ENCODE assay signal across 1 cellular context in the genomic region with DNA sequence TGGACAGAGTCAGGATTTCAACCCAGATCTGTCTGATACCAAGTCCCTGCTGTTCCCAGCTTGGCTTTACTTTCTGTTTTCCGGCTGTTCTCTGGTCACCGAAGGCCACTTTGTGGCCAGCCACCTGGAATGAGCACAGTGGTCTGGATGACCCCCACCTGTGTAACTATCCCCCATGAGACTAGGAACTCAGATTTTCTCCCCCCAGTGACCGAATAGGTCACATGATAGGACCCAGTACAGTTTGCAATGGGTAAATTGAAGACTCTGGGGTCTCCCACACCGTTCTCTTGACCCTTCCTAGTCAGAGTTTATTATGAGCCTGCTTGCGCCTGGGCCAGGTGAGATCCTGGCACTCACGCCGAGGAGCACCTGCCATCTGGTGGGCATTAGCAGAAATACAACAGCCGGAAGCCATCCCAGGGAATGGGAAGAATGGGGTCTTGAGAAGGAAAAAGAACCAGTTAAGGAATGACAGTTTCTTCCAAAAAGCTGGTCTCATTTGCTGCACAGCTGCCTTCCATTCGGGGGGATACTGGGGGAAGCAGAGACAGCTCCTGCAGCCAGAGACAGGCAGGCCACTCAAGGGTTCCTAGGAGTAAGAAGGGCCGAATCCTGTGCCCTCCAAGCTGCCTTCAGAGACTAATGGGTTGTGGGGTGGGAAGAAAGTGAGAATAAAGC.
TF ChIP-seq lines count a peak whose summit lies in the region.

No MANE protein-coding gene starts in this region.

TF ChIP-seq in HepG2, 621 proteins besides CTCF, POLR2A, EP300 and RAD21 (continued from another document and continues in another):
- TF ChIP-seq, protein P1, sequence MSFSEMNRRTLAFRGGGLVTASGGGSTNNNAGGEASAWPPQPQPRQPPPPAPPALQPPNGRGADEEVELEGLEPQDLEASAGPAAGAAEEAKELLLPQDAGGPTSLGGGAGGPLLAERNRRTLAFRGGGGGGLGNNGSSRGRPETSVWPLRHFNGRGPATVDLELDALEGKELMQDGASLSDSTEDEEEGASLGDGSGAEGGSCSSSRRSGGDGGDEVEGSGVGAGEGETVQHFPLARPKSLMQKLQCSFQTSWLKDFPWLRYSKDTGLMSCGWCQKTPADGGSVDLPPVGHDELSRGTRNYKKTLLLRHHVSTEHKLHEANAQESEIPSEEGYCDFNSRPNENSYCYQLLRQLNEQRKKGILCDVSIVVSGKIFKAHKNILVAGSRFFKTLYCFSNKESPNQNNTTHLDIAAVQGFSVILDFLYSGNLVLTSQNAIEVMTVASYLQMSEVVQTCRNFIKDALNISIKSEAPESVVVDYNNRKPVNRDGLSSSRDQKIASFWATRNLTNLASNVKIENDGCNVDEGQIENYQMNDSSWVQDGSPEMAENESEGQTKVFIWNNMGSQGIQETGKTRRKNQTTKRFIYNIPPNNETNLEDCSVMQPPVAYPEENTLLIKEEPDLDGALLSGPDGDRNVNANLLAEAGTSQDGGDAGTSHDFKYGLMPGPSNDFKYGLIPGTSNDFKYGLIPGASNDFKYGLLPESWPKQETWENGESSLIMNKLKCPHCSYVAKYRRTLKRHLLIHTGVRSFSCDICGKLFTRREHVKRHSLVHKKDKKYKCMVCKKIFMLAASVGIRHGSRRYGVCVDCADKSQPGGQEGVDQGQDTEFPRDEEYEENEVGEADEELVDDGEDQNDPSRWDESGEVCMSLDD (CRISPR knock-in tag; IDR thresholded peaks at IDR 0.05; ENCODE audit: borderline replicate concordance) = no peak
- TF ChIP-seq ZNF567 (CRISPR knock-in tag; IDR thresholded peaks at IDR 0.05; ENCODE audit: borderline replicate concordance) (no peak), ZNF75D (CRISPR knock-in tag; IDR thresholded peaks at IDR 0.05; ENCODE audit: borderline replicate concordance) (0 out of 2 replicates have a peak, but pooled peaks have one; percentile 30), ZNF441 (CRISPR knock-in tag; IDR thresholded peaks at IDR 0.05; ENCODE audit: borderline replicate concordance) (no peak), HES4 (CRISPR knock-in tag; IDR thresholded peaks at IDR 0.05; ENCODE audit: borderline replicate concordance) (no peak), FOXA3 (CRISPR knock-in tag; IDR thresholded peaks at IDR 0.05) (peak; percentile 42; the same call in 1 of the 2 replicates), ZNF207 (IDR thresholded peaks at IDR 0.05; ENCODE audit: borderline replicate concordance) (no peak), FOSL2 (CRISPR knock-in tag; IDR thresholded peaks at IDR 0.05) (peak; percentile 31; the same call in 1 of the 2 replicates), ZNF552 (CRISPR knock-in tag; IDR thresholded peaks at IDR 0.05; ENCODE audit: borderline replicate concordance) (no peak), SRY (CRISPR knock-in tag; IDR thresholded peaks at IDR 0.05) (no peak), ZFP37 (CRISPR knock-in tag; IDR thresholded peaks at IDR 0.05; ENCODE audit: borderline replicate concordance) (no peak), ZNF747 (CRISPR knock-in tag; IDR thresholded peaks at IDR 0.05; ENCODE audit: borderline replicate concordance) (no peak; the same call in 1 of the 2 replicates), HOXA5 (CRISPR knock-in tag; IDR thresholded peaks at IDR 0.05) (no peak), SAP130 (CRISPR knock-in tag; IDR thresholded peaks at IDR 0.05; ENCODE audit: low read depth) (peak; percentile 32; the same call in 1 of the 2 replicates), ERF (CRISPR knock-in tag; IDR thresholded peaks at IDR 0.05) (no peak), FOXM1 (CRISPR knock-in tag; IDR thresholded peaks at IDR 0.05) (no peak)
- TF ChIP-seq, protein P2, sequence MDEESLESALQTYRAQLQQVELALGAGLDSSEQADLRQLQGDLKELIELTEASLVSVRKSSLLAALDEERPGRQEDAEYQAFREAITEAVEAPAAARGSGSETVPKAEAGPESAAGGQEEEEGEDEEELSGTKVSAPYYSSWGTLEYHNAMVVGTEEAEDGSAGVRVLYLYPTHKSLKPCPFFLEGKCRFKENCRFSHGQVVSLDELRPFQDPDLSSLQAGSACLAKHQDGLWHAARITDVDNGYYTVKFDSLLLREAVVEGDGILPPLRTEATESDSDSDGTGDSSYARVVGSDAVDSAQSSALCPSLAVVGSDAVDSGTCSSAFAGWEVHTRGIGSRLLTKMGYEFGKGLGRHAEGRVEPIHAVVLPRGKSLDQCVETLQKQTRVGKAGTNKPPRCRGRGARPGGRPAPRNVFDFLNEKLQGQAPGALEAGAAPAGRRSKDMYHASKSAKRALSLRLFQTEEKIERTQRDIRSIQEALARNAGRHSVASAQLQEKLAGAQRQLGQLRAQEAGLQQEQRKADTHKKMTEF (CRISPR knock-in tag; IDR thresholded peaks at IDR 0.05) = no peak
- TF ChIP-seq, protein P3, sequence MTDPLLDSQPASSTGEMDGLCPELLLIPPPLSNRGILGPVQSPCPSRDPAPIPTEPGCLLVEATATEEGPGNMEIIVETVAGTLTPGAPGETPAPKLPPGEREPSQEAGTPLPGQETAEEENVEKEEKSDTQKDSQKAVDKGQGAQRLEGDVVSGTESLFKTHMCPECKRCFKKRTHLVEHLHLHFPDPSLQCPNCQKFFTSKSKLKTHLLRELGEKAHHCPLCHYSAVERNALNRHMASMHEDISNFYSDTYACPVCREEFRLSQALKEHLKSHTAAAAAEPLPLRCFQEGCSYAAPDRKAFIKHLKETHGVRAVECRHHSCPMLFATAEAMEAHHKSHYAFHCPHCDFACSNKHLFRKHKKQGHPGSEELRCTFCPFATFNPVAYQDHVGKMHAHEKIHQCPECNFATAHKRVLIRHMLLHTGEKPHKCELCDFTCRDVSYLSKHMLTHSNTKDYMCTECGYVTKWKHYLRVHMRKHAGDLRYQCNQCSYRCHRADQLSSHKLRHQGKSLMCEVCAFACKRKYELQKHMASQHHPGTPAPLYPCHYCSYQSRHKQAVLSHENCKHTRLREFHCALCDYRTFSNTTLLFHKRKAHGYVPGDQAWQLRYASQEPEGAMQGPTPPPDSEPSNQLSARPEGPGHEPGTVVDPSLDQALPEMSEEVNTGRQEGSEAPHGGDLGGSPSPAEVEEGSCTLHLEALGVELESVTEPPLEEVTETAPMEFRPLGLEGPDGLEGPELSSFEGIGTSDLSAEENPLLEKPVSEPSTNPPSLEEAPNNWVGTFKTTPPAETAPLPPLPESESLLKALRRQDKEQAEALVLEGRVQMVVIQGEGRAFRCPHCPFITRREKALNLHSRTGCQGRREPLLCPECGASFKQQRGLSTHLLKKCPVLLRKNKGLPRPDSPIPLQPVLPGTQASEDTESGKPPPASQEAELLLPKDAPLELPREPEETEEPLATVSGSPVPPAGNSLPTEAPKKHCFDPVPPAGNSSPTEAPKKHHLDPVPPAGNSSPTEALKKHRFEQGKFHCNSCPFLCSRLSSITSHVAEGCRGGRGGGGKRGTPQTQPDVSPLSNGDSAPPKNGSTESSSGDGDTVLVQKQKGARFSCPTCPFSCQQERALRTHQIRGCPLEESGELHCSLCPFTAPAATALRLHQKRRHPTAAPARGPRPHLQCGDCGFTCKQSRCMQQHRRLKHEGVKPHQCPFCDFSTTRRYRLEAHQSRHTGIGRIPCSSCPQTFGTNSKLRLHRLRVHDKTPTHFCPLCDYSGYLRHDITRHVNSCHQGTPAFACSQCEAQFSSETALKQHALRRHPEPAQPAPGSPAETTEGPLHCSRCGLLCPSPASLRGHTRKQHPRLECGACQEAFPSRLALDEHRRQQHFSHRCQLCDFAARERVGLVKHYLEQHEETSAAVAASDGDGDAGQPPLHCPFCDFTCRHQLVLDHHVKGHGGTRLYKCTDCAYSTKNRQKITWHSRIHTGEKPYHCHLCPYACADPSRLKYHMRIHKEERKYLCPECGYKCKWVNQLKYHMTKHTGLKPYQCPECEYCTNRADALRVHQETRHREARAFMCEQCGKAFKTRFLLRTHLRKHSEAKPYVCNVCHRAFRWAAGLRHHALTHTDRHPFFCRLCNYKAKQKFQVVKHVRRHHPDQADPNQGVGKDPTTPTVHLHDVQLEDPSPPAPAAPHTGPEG (CRISPR knock-in tag; IDR thresholded peaks at IDR 0.05) = no peak
- TF ChIP-seq, protein P4, sequence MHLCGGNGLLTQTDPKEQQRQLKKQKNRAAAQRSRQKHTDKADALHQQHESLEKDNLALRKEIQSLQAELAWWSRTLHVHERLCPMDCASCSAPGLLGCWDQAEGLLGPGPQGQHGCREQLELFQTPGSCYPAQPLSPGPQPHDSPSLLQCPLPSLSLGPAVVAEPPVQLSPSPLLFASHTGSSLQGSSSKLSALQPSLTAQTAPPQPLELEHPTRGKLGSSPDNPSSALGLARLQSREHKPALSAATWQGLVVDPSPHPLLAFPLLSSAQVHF (CRISPR knock-in tag; IDR thresholded peaks at IDR 0.05) = no peak
- TF ChIP-seq, protein P5, sequence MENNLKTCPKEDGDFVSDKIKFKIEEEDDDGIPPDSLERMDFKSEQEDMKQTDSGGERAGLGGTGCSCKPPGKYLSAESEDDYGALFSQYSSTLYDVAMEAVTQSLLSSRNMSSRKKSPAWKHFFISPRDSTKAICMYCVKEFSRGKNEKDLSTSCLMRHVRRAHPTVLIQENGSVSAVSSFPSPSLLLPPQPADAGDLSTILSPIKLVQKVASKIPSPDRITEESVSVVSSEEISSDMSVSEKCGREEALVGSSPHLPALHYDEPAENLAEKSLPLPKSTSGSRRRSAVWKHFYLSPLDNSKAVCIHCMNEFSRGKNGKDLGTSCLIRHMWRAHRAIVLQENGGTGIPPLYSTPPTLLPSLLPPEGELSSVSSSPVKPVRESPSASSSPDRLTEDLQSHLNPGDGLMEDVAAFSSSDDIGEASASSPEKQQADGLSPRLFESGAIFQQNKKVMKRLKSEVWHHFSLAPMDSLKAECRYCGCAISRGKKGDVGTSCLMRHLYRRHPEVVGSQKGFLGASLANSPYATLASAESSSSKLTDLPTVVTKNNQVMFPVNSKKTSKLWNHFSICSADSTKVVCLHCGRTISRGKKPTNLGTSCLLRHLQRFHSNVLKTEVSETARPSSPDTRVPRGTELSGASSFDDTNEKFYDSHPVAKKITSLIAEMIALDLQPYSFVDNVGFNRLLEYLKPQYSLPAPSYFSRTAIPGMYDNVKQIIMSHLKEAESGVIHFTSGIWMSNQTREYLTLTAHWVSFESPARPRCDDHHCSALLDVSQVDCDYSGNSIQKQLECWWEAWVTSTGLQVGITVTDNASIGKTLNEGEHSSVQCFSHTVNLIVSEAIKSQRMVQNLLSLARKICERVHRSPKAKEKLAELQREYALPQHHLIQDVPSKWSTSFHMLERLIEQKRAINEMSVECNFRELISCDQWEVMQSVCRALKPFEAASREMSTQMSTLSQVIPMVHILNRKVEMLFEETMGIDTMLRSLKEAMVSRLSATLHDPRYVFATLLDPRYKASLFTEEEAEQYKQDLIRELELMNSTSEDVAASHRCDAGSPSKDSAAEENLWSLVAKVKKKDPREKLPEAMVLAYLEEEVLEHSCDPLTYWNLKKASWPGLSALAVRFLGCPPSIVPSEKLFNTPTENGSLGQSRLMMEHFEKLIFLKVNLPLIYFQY (CRISPR knock-in tag; IDR thresholded peaks at IDR 0.05; ENCODE audit: borderline replicate concordance) = no peak
- TF ChIP-seq, protein P6, sequence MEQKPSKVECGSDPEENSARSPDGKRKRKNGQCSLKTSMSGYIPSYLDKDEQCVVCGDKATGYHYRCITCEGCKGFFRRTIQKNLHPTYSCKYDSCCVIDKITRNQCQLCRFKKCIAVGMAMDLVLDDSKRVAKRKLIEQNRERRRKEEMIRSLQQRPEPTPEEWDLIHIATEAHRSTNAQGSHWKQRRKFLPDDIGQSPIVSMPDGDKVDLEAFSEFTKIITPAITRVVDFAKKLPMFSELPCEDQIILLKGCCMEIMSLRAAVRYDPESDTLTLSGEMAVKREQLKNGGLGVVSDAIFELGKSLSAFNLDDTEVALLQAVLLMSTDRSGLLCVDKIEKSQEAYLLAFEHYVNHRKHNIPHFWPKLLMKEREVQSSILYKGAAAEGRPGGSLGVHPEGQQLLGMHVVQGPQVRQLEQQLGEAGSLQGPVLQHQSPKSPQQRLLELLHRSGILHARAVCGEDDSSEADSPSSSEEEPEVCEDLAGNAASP (CRISPR knock-in tag; IDR thresholded peaks at IDR 0.05; ENCODE audit: borderline replicate concordance) = 0 out of 2 replicates have a peak, but pooled peaks have one; percentile 42
- TF ChIP-seq, protein P7, sequence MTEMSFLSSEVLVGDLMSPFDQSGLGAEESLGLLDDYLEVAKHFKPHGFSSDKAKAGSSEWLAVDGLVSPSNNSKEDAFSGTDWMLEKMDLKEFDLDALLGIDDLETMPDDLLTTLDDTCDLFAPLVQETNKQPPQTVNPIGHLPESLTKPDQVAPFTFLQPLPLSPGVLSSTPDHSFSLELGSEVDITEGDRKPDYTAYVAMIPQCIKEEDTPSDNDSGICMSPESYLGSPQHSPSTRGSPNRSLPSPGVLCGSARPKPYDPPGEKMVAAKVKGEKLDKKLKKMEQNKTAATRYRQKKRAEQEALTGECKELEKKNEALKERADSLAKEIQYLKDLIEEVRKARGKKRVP (CRISPR knock-in tag; IDR thresholded peaks at IDR 0.05) = no peak
- TF ChIP-seq, protein P8, sequence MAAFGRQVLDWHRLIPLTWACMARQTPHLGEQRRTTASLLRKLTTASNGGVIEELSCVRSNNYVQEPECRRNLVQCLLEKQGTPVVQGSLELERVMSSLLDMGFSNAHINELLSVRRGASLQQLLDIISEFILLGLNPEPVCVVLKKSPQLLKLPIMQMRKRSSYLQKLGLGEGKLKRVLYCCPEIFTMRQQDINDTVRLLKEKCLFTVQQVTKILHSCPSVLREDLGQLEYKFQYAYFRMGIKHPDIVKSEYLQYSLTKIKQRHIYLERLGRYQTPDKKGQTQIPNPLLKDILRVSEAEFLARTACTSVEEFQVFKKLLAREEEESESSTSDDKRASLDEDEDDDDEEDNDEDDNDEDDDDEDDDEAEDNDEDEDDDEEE (CRISPR knock-in tag; IDR thresholded peaks at IDR 0.05) = 0 out of 2 replicates have a peak, but pooled peaks have one; percentile 47
- TF ChIP-seq, protein P9, sequence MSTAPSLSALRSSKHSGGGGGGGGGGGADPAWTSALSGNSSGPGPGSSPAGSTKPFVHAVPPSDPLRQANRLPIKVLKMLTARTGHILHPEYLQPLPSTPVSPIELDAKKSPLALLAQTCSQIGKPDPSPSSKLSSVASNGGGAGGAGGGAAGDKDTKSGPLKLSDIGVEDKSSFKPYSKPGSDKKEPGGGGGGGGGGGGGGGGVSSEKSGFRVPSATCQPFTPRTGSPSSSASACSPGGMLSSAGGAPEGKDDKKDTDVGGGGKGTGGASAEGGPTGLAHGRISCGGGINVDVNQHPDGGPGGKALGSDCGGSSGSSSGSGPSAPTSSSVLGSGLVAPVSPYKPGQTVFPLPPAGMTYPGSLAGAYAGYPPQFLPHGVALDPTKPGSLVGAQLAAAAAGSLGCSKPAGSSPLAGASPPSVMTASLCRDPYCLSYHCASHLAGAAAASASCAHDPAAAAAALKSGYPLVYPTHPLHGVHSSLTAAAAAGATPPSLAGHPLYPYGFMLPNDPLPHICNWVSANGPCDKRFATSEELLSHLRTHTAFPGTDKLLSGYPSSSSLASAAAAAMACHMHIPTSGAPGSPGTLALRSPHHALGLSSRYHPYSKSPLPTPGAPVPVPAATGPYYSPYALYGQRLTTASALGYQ (CRISPR knock-in tag; IDR thresholded peaks at IDR 0.05) = no peak
- TF ChIP-seq, protein P10, sequence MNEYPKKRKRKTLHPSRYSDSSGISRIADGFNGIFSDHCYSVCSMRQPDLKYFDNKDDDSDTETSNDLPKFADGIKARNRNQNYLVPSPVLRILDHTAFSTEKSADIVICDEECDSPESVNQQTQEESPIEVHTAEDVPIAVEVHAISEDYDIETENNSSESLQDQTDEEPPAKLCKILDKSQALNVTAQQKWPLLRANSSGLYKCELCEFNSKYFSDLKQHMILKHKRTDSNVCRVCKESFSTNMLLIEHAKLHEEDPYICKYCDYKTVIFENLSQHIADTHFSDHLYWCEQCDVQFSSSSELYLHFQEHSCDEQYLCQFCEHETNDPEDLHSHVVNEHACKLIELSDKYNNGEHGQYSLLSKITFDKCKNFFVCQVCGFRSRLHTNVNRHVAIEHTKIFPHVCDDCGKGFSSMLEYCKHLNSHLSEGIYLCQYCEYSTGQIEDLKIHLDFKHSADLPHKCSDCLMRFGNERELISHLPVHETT (CRISPR knock-in tag; conservative IDR thresholded peaks at IDR 0.05) = no peak
